1 cellular context compared by ENCODE assay signal in the genomic region with DNA sequence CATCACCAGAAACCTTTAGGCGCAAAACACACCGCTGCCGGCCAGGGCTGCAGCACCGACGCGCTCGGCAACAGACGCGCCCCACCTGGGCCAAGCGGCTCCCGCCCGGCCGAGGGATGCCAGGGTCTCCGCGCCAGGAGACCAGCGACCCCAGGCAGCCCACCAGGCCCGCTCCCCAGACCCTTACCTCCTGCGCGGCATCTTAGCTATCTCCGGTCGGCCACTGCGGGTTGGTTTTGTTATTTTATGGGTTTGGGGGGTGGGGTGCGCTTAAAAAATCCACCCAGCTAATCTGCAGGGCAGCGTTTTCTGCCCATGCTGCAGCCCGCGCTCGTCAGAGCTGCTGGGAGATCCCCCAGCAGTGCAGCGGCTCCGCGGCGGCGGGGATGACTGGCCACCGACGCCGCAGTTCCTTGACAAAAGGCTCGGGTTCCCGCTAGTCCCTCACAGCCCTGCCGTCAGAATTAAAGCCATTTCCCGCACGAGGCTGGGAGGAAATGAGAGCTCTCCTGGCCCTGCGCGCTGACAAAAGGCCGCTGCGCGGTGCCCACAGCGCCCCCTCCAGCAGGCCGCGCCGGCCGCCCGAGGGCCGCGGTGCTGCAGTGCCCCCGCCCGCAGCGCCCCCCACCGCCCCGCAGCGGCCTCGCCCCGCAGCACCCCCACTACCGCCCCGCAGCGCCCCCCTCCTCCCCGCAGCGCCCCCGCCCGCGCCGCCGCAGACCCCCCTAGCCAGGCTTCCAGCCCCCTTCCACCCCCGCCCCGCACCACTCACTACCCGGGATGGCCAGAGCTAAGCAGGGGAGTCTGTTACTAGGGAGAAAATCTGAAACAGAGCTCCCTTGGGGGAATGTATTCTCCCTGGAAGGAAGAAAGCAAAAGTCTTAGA.
TF ChIP-seq lines count a peak whose summit lies in the region.

A gene with protein sequence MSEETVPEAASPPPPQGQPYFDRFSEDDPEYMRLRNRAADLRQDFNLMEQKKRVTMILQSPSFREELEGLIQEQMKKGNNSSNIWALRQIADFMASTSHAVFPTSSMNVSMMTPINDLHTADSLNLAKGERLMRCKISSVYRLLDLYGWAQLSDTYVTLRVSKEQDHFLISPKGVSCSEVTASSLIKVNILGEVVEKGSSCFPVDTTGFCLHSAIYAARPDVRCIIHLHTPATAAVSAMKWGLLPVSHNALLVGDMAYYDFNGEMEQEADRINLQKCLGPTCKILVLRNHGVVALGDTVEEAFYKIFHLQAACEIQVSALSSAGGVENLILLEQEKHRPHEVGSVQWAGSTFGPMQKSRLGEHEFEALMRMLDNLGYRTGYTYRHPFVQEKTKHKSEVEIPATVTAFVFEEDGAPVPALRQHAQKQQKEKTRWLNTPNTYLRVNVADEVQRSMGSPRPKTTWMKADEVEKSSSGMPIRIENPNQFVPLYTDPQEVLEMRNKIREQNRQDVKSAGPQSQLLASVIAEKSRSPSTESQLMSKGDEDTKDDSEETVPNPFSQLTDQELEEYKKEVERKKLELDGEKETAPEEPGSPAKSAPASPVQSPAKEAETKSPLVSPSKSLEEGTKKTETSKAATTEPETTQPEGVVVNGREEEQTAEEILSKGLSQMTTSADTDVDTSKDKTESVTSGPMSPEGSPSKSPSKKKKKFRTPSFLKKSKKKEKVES (minus strand): TSS at position 502 of the 886 bp plus-strand sequence. CDS start 61,792 bp downstream, outside the sequence.

TF ChIP-seq in K562, 482 proteins besides CTCF, POLR2A, EP300 and RAD21 (continued from another document):
- TF ChIP-seq, protein P1, sequence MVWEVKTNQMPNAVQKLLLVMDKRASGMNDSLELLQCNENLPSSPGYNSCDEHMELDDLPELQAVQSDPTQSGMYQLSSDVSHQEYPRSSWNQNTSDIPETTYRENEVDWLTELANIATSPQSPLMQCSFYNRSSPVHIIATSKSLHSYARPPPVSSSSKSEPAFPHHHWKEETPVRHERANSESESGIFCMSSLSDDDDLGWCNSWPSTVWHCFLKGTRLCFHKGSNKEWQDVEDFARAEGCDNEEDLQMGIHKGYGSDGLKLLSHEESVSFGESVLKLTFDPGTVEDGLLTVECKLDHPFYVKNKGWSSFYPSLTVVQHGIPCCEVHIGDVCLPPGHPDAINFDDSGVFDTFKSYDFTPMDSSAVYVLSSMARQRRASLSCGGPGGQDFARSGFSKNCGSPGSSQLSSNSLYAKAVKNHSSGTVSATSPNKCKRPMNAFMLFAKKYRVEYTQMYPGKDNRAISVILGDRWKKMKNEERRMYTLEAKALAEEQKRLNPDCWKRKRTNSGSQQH (CRISPR knock-in tag; IDR thresholded peaks at IDR 0.05): no peak
- TF ChIP-seq, protein P2, sequence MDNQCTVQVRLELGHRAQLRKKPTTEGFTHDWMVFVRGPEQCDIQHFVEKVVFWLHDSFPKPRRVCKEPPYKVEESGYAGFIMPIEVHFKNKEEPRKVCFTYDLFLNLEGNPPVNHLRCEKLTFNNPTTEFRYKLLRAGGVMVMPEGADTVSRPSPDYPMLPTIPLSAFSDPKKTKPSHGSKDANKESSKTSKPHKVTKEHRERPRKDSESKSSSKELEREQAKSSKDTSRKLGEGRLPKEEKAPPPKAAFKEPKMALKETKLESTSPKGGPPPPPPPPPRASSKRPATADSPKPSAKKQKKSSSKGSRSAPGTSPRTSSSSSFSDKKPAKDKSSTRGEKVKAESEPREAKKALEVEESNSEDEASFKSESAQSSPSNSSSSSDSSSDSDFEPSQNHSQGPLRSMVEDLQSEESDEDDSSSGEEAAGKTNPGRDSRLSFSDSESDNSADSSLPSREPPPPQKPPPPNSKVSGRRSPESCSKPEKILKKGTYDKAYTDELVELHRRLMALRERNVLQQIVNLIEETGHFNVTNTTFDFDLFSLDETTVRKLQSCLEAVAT (IDR thresholded peaks at IDR 0.05): no peak
- TF ChIP-seq PHF8 (IDR thresholded peaks at IDR 0.05; ENCODE audit: borderline replicate concordance, low read length): peak; percentile 47; the same call in 1 of the 2 replicates
- TF ChIP-seq BHLHE40 (IDR thresholded peaks at IDR 0.05; ENCODE audit: low read length): no peak
- TF ChIP-seq, protein P3, sequence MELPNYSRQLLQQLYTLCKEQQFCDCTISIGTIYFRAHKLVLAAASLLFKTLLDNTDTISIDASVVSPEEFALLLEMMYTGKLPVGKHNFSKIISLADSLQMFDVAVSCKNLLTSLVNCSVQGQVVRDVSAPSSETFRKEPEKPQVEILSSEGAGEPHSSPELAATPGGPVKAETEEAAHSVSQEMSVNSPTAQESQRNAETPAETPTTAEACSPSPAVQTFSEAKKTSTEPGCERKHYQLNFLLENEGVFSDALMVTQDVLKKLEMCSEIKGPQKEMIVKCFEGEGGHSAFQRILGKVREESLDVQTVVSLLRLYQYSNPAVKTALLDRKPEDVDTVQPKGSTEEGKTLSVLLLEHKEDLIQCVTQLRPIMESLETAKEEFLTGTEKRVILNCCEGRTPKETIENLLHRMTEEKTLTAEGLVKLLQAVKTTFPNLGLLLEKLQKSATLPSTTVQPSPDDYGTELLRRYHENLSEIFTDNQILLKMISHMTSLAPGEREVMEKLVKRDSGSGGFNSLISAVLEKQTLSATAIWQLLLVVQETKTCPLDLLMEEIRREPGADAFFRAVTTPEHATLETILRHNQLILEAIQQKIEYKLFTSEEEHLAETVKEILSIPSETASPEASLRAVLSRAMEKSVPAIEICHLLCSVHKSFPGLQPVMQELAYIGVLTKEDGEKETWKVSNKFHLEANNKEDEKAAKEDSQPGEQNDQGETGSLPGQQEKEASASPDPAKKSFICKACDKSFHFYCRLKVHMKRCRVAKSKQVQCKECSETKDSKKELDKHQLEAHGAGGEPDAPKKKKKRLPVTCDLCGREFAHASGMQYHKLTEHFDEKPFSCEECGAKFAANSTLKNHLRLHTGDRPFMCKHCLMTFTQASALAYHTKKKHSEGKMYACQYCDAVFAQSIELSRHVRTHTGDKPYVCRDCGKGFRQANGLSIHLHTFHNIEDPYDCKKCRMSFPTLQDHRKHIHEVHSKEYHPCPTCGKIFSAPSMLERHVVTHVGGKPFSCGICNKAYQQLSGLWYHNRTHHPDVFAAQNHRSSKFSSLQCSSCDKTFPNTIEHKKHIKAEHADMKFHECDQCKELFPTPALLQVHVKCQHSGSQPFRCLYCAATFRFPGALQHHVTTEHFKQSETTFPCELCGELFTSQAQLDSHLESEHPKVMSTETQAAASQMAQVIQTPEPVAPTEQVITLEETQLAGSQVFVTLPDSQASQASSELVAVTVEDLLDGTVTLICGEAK (IDR thresholded peaks at IDR 0.05): peak; percentile 37; the same call in 1 of the 2 replicates
- TF ChIP-seq, protein P3 (CRISPR knock-in tag; IDR thresholded peaks at IDR 0.05): no peak
- TF ChIP-seq CBX5 (IDR thresholded peaks at IDR 0.05; ENCODE audit: borderline replicate concordance, low read depth): no peak
- TF ChIP-seq PYGO2 (tag; IDR thresholded peaks at IDR 0.05): no peak
- no peak for TF ChIP-seq NR4A1 (CRISPR knock-in tag; IDR thresholded peaks at IDR 0.05)
- TF ChIP-seq NR4A1 (tag; IDR thresholded peaks at IDR 0.05): no peak
- no peak for TF ChIP-seq RBM15 (IDR thresholded peaks at IDR 0.05; ENCODE audit: insufficient read depth, low read length)
- no peak for TF ChIP-seq ELF1 (tag; IDR thresholded peaks at IDR 0.05)
- TF ChIP-seq, protein P4, sequence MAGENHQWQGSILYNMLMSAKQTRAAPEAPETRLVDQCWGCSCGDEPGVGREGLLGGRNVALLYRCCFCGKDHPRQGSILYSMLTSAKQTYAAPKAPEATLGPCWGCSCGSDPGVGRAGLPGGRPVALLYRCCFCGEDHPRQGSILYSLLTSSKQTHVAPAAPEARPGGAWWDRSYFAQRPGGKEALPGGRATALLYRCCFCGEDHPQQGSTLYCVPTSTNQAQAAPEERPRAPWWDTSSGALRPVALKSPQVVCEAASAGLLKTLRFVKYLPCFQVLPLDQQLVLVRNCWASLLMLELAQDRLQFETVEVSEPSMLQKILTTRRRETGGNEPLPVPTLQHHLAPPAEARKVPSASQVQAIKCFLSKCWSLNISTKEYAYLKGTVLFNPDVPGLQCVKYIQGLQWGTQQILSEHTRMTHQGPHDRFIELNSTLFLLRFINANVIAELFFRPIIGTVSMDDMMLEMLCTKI (IDR thresholded peaks at IDR 0.05; ENCODE audit: partially characterized antibody): no peak
- TF ChIP-seq, protein P5, sequence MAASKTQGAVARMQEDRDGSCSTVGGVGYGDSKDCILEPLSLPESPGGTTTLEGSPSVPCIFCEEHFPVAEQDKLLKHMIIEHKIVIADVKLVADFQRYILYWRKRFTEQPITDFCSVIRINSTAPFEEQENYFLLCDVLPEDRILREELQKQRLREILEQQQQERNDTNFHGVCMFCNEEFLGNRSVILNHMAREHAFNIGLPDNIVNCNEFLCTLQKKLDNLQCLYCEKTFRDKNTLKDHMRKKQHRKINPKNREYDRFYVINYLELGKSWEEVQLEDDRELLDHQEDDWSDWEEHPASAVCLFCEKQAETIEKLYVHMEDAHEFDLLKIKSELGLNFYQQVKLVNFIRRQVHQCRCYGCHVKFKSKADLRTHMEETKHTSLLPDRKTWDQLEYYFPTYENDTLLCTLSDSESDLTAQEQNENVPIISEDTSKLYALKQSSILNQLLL (CRISPR knock-in tag; IDR thresholded peaks at IDR 0.05; ENCODE audit: borderline replicate concordance): no peak
